ENCODE assay signal across 20 cellular contexts in genomic region chr9:126111556-126111955, GRCh38.
"Had no signal": no experiment of that assay in that cellular context is flagged by ENCODE, and none has a peak within 500 bp of the region (broad histone marks: within the 10 kb centered on the region; RNA-seq: fewer than 3 reads in every experiment).

No MANE protein-coding gene starts in this region.

- H3K9me3 ChIP-seq: ovary, psoas muscle, suprapubic skin, transverse colon had no signal

- H3K27me3 ChIP-seq: ovary had no signal

- DNase-seq: cortex of kidney; effector memory CD8-positive, alpha-beta T cell; hypothalamus; mesenchymal stem cell; naive thymus-derived CD8-positive, alpha-beta T cell; nephron progenitor cell; nucleus accumbens; psoas muscle; right cardiac atrium; stimulated activated CD4-positive, alpha-beta T cell treated with anti-CD3 and anti-CD28 coated beads, Interleukin-15, amount 100 ng/mL, for 24 hours; stimulated activated CD4-positive, alpha-beta T cell treated with anti-CD3 and anti-CD28 coated beads, Interleukin-2, amount 100 ng/mL, for 48 hours; stimulated activated naive CD4-positive, alpha-beta T cell; stimulated activated naive CD8-positive, alpha-beta T cell treated with anti-CD3 and anti-CD28 coated beads, Interleukin-15, amount 100 ng/mL, for 72 hours had no signal

- H3K4me3 ChIP-seq: ovary, psoas muscle, skin epidermis, suprapubic skin, transverse colon had no signal

- ATAC-seq: effector memory CD8-positive, alpha-beta T cell; left lobe of liver; naive thymus-derived CD8-positive, alpha-beta T cell; psoas muscle; right cardiac atrium; stimulated activated naive CD8-positive, alpha-beta T cell treated with anti-CD3 and anti-CD28 coated beads, Interleukin-15, amount 100 ng/mL, for 72 hours had no signal

- H3K27ac ChIP-seq: ovary, psoas muscle, skin epidermis, suprapubic skin, transverse colon had no signal

- FAIRE-seq: frontal cortex, keratinocyte had no signal

- H3K4me1 ChIP-seq: psoas muscle, suprapubic skin, transverse colon had no signal

- H3K36me3 ChIP-seq: ovary, suprapubic skin, transverse colon had no signal
